In genomic region chr5:154937186-154937717, GRCh38 we compare ENCODE assay signal across 1 cellular context.
TF ChIP-seq lines count a peak whose summit lies in the region.

No MANE protein-coding gene starts in this region.

TF ChIP-seq in H1, 55 proteins besides CTCF, POLR2A, EP300 and RAD21:
- peak; percentile 51; the same call in 1 of the 2 replicates for TF ChIP-seq YY1 (IDR thresholded peaks at IDR 0.05; ENCODE audit: low read depth, low read length)
- no peak for TF ChIP-seq SIRT6 (IDR thresholded peaks at IDR 0.05; ENCODE audit: low read length)
- no peak for TF ChIP-seq BCL11A (IDR thresholded peaks at IDR 0.05; ENCODE audit: low read depth in 2 of 2, low read length in 2 of 2)
- TF ChIP-seq USF2 (IDR thresholded peaks at IDR 0.05; ENCODE audit: low read length), result peak; percentile 27; the same call in 1 of the 2 replicates
- no peak for TF ChIP-seq EGR1 (IDR thresholded peaks at IDR 0.05; ENCODE audit: borderline replicate concordance, low read depth, low read length)
- TF ChIP-seq POU5F1 (IDR thresholded peaks at IDR 0.05; ENCODE audit: low read depth, low read length), result no peak
- no peak for TF ChIP-seq NANOG (IDR thresholded peaks at IDR 0.05; ENCODE audit: insufficient read depth, low read depth, low read length, poor library complexity, severe bottlenecking)
- no peak for TF ChIP-seq TAF1 (IDR thresholded peaks at IDR 0.05; ENCODE audit: low read depth, low read length)
- 0 out of 2 replicates have a peak, but pooled peaks have one; percentile 20 for TF ChIP-seq PHF8 (conservative IDR thresholded peaks at IDR 0.05; ENCODE audit: low read depth, low read length)
- TF ChIP-seq SRF (IDR thresholded peaks at IDR 0.05; ENCODE audit: low read depth, low read length), result no peak
- TF ChIP-seq RFX5 (IDR thresholded peaks at IDR 0.05; ENCODE audit: borderline replicate concordance, low read depth, low read length), result no peak
- no peak for TF ChIP-seq NRF1 (IDR thresholded peaks at IDR 0.05; ENCODE audit: low read depth, low read length)
- TF ChIP-seq TCF12 (IDR thresholded peaks at IDR 0.05; ENCODE audit: low read depth, low read length), result no peak
- no peak for TF ChIP-seq FOSL1 (IDR thresholded peaks at IDR 0.05; ENCODE audit: insufficient read depth, low read depth, low read length)
- TF ChIP-seq SP4 (IDR thresholded peaks at IDR 0.05; ENCODE audit: low read length), result no peak
